ENCODE assay signal across 9 cellular contexts in the genomic region with DNA sequence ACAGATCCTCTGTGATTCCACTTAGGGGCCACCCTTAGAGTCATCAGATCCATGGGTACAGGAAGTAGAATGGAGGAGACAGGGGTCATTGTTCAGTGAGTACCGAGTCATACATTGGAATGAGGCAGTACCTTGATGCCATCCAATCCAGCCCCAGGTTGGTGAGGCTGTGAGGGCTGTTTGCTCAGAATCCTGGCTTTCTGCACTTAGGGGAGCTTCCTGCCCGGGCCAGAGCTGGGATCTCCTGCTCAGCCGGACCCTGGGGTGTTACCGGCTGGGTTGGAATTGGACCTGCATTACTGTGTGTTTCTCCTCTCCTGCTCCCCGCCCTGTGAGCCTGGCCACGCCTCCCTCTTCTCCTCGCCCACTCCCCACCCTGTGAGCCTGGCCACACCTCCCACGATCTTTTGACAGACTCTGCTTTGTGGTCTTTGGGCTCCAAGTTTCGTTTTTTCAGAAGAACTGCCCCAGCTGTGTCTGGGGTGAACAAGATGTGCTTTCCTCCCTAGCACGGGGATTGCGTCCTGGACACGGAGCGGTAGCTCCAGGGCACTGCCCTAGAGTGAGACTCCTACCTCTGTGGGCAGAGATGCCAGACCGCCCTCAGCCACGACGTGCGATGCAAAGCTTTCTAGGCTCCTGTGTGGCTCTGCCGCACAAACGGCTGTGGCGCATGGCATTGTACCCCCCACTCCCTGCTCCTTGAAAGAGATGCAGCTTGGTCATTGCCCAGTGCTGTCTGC. TPM values are rescaled to one million over a fixed set of nuclear protein-coding genes. Genes with fewer than 3 reads are reported as not detected.
A peak's percentile ranks its signal among the peaks of the same experiment; 100 is the strongest.
DNase-seq lines count a peak whose midpoint lies in the region; ATAC-seq and TF ChIP-seq lines count a peak whose summit lies in the region.
"Had no signal": no experiment of that assay in that cellular context is flagged by ENCODE, and none has a peak within 500 bp of the region (broad histone marks: within the 10 kb centered on the region; RNA-seq: fewer than 3 reads in every experiment).

No MANE protein-coding gene starts in this region.

- peak overlapping the region; percentile 65 for H3K23ac ChIP-seq in neuronal stem cell (ENCODE audit: low read depth, low read length, poor library complexity)

- no peak overlapping the region for H3K9ac ChIP-seq in neuronal stem cell (ENCODE audit: low read depth, low read length, poor library complexity)

- no peak overlapping the region for H3K18ac ChIP-seq in neuronal stem cell (ENCODE audit: low read length)

- no peak overlapping the region for H2AK5ac ChIP-seq in neuronal stem cell (ENCODE audit: low read depth, low read length)

- H3K27ac Mint-ChIP-seq in activated CD4-positive, alpha-beta T cell treated with anti-CD3 and anti-CD28 coated beads for 36 hours = peak overlapping the region; percentile 98
- H3K27ac Mint-ChIP-seq in type B pancreatic cell = peak overlapping the region; percentile 83

- POLR2A ChIA-PET in activated CD4-positive, alpha-beta T cell treated with anti-CD3 and anti-CD28 coated beads for 36 hours (lab: Charles Lee) = interaction anchor here (0.6 to 1.9 kb wide), 5 partner anchors 16 to 552 kb away, joined by 3 to 8 read pairs (median 5); partner anchors contain the start of gene TRAF2

- intact Hi-C loops in activated CD4-positive, alpha-beta T cell treated with anti-CD3 and anti-CD28 coated beads for 36 hours (cut with DNase I, micrococcal nuclease) = loop anchor here (1.0 to 5.0 kb wide), 9 partner anchors 15 to 110 kb away; partner anchors contain the start of genes FBXW5 (in 2 of the 2), PHPT1 (in 2 of the 2), EDF1 (in 1 of the 2) and RABL6 (in 1 of the 2)

- H3K4me2 ChIP-seq in neuronal stem cell (ENCODE audit: insufficient read depth, low read length, poor library complexity, severe bottlenecking) = no peak overlapping the region

- H3K4me1 Mint-ChIP-seq in activated CD4-positive, alpha-beta T cell treated with anti-CD3 and anti-CD28 coated beads for 36 hours = peaks cover 41% of the 10 kb centered on the region
- H3K4me1 Mint-ChIP-seq in type B pancreatic cell (ENCODE audit: unreplicated experiment) = no peaks in the 10 kb centered on the region

- peaks cover 46 to 83% of the 10 kb centered on the region in 2 donors for H3K36me3 ChIP-seq in neuronal stem cell (replicated peaks in 1 of 2; ENCODE audit: control insufficient read depth in 2 of 2, insufficient read depth in 2 of 2, low read length in 2 of 2)

- H3K79me1 ChIP-seq in neuronal stem cell (ENCODE audit: low read depth, low read length) = peaks cover 10% of the 10 kb centered on the region

- no peak overlapping the region for H4K8ac ChIP-seq in neuronal stem cell (ENCODE audit: low read depth, low read length)

- no peaks in the 10 kb centered on the region for H3K9me3 ChIP-seq in neuronal stem cell (replicated peaks in 1 of 2; ENCODE audit: control insufficient read depth in 2 of 2, insufficient read depth in 1 of 2, low read depth in 1 of 2, low read length in 2 of 2)

- ATAC-seq in GM18870 (IDR thresholded peaks at IDR 0.05; ENCODE audit: unreplicated experiment) (peak; percentile 56), HG03196 (IDR thresholded peaks at IDR 0.05; ENCODE audit: unreplicated experiment) (peak; percentile 41)
- ATAC-seq in activated CD4-positive, alpha-beta T cell treated with anti-CD3 and anti-CD28 coated beads for 36 hours = peak; percentile 67

- H2BK120ac ChIP-seq in neuronal stem cell (ENCODE audit: low read depth, low read length) = no peak overlapping the region

- H3K4ac ChIP-seq in neuronal stem cell (ENCODE audit: low read length) = no peak overlapping the region

- no peaks in the 10 kb centered on the region for H3K27me3 ChIP-seq in neuronal stem cell (ENCODE audit: control insufficient read depth in 3 of 3, insufficient read depth in 3 of 3, low read depth in 1 of 3, low read length in 3 of 3)
- H3K27me3 ChIP-seq: cardiac muscle cell had no signal

- peaks cover 54% of the 10 kb centered on the region for H3K36me3 Mint-ChIP-seq in activated CD4-positive, alpha-beta T cell treated with anti-CD3 and anti-CD28 coated beads for 36 hours (ENCODE audit: low read depth)
- peaks cover 11% of the 10 kb centered on the region for H3K36me3 Mint-ChIP-seq in type B pancreatic cell

- H3K27me3 Mint-ChIP-seq in activated CD4-positive, alpha-beta T cell treated with anti-CD3 and anti-CD28 coated beads for 36 hours = no peaks in the 10 kb centered on the region
- H3K27me3 Mint-ChIP-seq in type B pancreatic cell = no peaks in the 10 kb centered on the region

- H3K4me3 Mint-ChIP-seq in activated CD4-positive, alpha-beta T cell treated with anti-CD3 and anti-CD28 coated beads for 36 hours = peak overlapping the region; percentile 62
- no peak overlapping the region for H3K4me3 Mint-ChIP-seq in type B pancreatic cell

- no peaks in the 10 kb centered on the region for H3K9me3 Mint-ChIP-seq in activated CD4-positive, alpha-beta T cell treated with anti-CD3 and anti-CD28 coated beads for 36 hours (ENCODE audit: low read depth)
- no peaks in the 10 kb centered on the region for H3K9me3 Mint-ChIP-seq in type B pancreatic cell

- no peak overlapping the region for H2BK5ac ChIP-seq in neuronal stem cell (ENCODE audit: low read length)

- no peak for TF ChIP-seq CTCF in type B pancreatic cell (conservative IDR thresholded peaks at IDR 0.05)

- no peak overlapping the region for H3K4me3 ChIP-seq in neuronal stem cell (ENCODE audit: low read length in 2 of 2)
- H3K4me3 ChIP-seq: cardiac muscle cell had no signal

- peaks cover 0 to 2% of the 10 kb centered on the region in 2 donors for H3K4me1 ChIP-seq in neuronal stem cell (ENCODE audit: control insufficient read depth in 2 of 2, insufficient read depth in 1 of 2, low read depth in 1 of 2, low read length in 2 of 2)

- no CpG with 5 or more reads among the region's 20 CpGs for WGBS in neuronal stem cell (ENCODE audit: extremely low coverage in 2 of 2, insufficient read length in 2 of 2, insufficient replicate concordance in 1 of 2), 2 donors

- no peak overlapping the region for H2BK12ac ChIP-seq in neuronal stem cell (ENCODE audit: low read length)

- no peak overlapping the region for H3K27ac ChIP-seq in neuronal stem cell (replicated peaks; ENCODE audit: low read length)

- DNase-seq in activated CD4-positive, alpha-beta T cell treated with anti-CD3 and anti-CD28 coated beads for 36 hours = peak; percentile 85
- peak; percentile 61 for DNase-seq in dermis blood vessel endothelial cell
- no peak for DNase-seq in neuronal stem cell (ENCODE audit: low spot score)
- DNase-seq in type B pancreatic cell (ENCODE audit: extremely low spot score, unreplicated experiment) = no peak
- no peak for DNase-seq in NCI-H2227 (lab: John Stamatoyannopoulos, UW; ENCODE audit: unreplicated experiment)
- no peak for DNase-seq in pons (ENCODE audit: low spot score)

- H2AFZ ChIP-seq in neuronal stem cell (ENCODE audit: low read length) = no peak overlapping the region

- H4K91ac ChIP-seq in neuronal stem cell (ENCODE audit: low read depth, low read length, poor library complexity) = no peak overlapping the region

- no peak overlapping the region for H2BK15ac ChIP-seq in neuronal stem cell (ENCODE audit: low read length)

- no peak overlapping the region for H3K14ac ChIP-seq in neuronal stem cell (ENCODE audit: low read length)

- CTCF ChIA-PET in activated CD4-positive, alpha-beta T cell treated with anti-CD3 and anti-CD28 coated beads for 36 hours (lab: Charles Lee) = interaction anchor here (0.6 to 2.3 kb wide), 5 partner anchors 13 to 335 kb away, joined by 3 to 10 read pairs (median 3); partner anchors contain the start of gene AJM1

RNA-seq across cellular contexts. Expression of gene TRAF2, which starts 15.4 kb away (rescaled TPM):
- total RNA-seq in activated CD4-positive, alpha-beta T cell treated with anti-CD3 and anti-CD28 coated beads for 36 hours = 10 to 100 TPM; 37.4 to 46.2 TPM
- total RNA-seq in dermis blood vessel endothelial cell (20.6 and 24.2 TPM in 2 replicates), type B pancreatic cell (ENCODE audit: low replicate concordance) (19.4 and 22.3 TPM in 2 replicates)
- polyA plus RNA-seq in neuronal stem cell (2013, experiment 1 of 2) = 11.3 TPM
- polyA plus RNA-seq in neuronal stem cell (2013, experiment 2 of 2) = 11.0 TPM

RNA-seq across cellular contexts. Expression of gene EDF1, which starts 35.6 kb away (rescaled TPM):
- 100 to 1,000 TPM; 282 to 320 TPM for total RNA-seq in activated CD4-positive, alpha-beta T cell treated with anti-CD3 and anti-CD28 coated beads for 36 hours
- total RNA-seq in dermis blood vessel endothelial cell (309 and 438 TPM in 2 replicates), type B pancreatic cell (ENCODE audit: low replicate concordance) (324 and 342 TPM in 2 replicates)
- polyA plus RNA-seq in neuronal stem cell (2013, experiment 1 of 2) = 289 TPM
- polyA plus RNA-seq in neuronal stem cell (2013, experiment 2 of 2) = 288 TPM

RNA-seq across cellular contexts. Expression of gene FBXW5, which starts 42.9 kb away (rescaled TPM):
- total RNA-seq in activated CD4-positive, alpha-beta T cell treated with anti-CD3 and anti-CD28 coated beads for 36 hours = 10 to 100 TPM; 54.4 to 66.4 TPM
- total RNA-seq in dermis blood vessel endothelial cell (255 and 270 TPM in 2 replicates), type B pancreatic cell (ENCODE audit: low replicate concordance) (82.8 and 110 TPM in 2 replicates)
- 33.3 TPM for polyA plus RNA-seq in neuronal stem cell (2013, experiment 1 of 2)
- 31.2 TPM for polyA plus RNA-seq in neuronal stem cell (2013, experiment 2 of 2)

RNA-seq across cellular contexts. Expression of gene C8G, which starts 43.4 kb away (rescaled TPM):
- total RNA-seq in activated CD4-positive, alpha-beta T cell treated with anti-CD3 and anti-CD28 coated beads for 36 hours = under 1 TPM in 1 of 2 experiments, not detected in 1; 0.77 TPM
- total RNA-seq in dermis blood vessel endothelial cell (1.7 TPM in 1 of 2 replicates, not detected in the other), type B pancreatic cell (ENCODE audit: low replicate concordance) (2.8 and 4.1 TPM in 2 replicates)
- 0.31 TPM for polyA plus RNA-seq in neuronal stem cell (2013, experiment 1 of 2)
- polyA plus RNA-seq in neuronal stem cell (2013, experiment 2 of 2) = 0.22 TPM

RNA-seq across cellular contexts. Expression of gene MAMDC4, which starts 49.5 kb away (rescaled TPM):
- total RNA-seq in activated CD4-positive, alpha-beta T cell treated with anti-CD3 and anti-CD28 coated beads for 36 hours = 10 to 100 TPM; 16.6 to 17.5 TPM
- 2.0 and 5.1 TPM in 2 replicates for total RNA-seq in dermis blood vessel endothelial cell
- polyA plus RNA-seq in neuronal stem cell (2013, experiment 1 of 2) = 3.6 TPM
- 3.2 TPM for polyA plus RNA-seq in neuronal stem cell (2013, experiment 2 of 2)
- 18.4 and 29.1 TPM in 2 replicates for total RNA-seq in type B pancreatic cell (ENCODE audit: low replicate concordance)

Comparison
In these comparisons a context has a peak if more than half of its experiments do, and no peak if none do; other contexts are left out.
1. DNase-seq: peak in activated CD4-positive, alpha-beta T cell treated with anti-CD3 and anti-CD28 coated beads for 36 hours (single experiment) and dermis blood vessel endothelial cell (single experiment); none in neuronal stem cell (single experiment), type B pancreatic cell (single experiment), NCI-H2227 (single experiment) and pons (single experiment).
2. Peak in every context shown above with its lines, with median percentiles within 50 percentile points of each other: ATAC-seq.